20 cellular contexts compared by ENCODE assay signal in the genomic region with DNA sequence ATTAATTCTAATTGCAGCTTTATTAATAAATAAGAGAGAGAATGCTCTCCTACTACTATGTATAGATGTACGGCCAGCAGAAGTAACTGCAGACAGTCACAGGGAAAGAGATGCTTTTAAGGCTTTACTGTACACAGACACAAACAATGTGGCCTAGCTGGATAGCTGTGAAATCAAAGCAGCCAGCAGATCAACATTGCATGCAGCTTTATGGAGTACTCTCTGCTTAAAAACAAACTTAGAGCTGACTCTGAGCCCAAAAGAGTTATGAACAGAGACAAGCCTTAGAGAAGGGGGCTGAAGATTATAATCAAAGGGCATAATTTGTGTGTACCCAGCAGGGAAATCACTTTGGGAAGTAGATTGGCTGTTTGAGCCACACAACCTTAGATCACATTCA. TPM values are rescaled to one million over a fixed set of nuclear protein-coding genes. Genes with fewer than 3 reads are reported as not detected.
DNase-seq lines count a peak whose midpoint lies in the region; ATAC-seq, FAIRE-seq and TF ChIP-seq lines count a peak whose summit lies in the region.
"Had no signal": no experiment of that assay in that cellular context is flagged by ENCODE, and none has a peak within 500 bp of the region (broad histone marks: within the 10 kb centered on the region; RNA-seq: fewer than 3 reads in every experiment).

No MANE protein-coding gene starts in this region.

- H3K27ac Mint-ChIP-seq in H9 = 0 out of 7 replicates have a peak overlapping the region, but pooled peaks of 2 of the 3 experiments have one; percentile 9 to 46
- peak overlapping the region in 4 of 5 experiments; percentile 27 to 66 (median 47) for H3K27ac Mint-ChIP-seq in brain
- H3K27ac Mint-ChIP-seq: CD14-positive monocyte had no signal

- H3K79me2 ChIP-seq in H9 (ENCODE audit: insufficient read depth, low read length) = no peaks in the 10 kb centered on the region

- H3K23me2 ChIP-seq in H9 (ENCODE audit: insufficient read length, low read depth, low read length, poor library complexity, severe bottlenecking) = no peaks in the 10 kb centered on the region

- no peak overlapping the region for H2BK12ac ChIP-seq in H9 (ENCODE audit: insufficient read length, low read depth, low read length)
- H2BK12ac ChIP-seq in neuronal stem cell (ENCODE audit: low read length) = no peak overlapping the region

- H4K5ac ChIP-seq in H9 (ENCODE audit: insufficient read length, low read depth, low read length) = no peak overlapping the region

- POLR2A ChIA-PET in A549 (lab: Yijun Ruan, JAX) = no interaction called here

- H3K56ac ChIP-seq in H9 (ENCODE audit: insufficient read length, low read depth, low read length) = no peak overlapping the region

- in situ Hi-C loops in ACHN (cut with HindIII; ENCODE audit: low pct_ligation_motif_present, low pct_unique_long_range_greater_than_20kb, low sequenced_read_pairs) = no loop called here

- no peak for FAIRE-seq in A549 (lab: Jason Lieb, UNC)

- H3K27me3 Mint-ChIP-seq in H9 (ENCODE audit: low read depth) (no peaks in the 10 kb centered on the region), brain (no peaks in the 10 kb centered on the region)

- H2BK5ac ChIP-seq in H9 (ENCODE audit: insufficient read length, low read length) = no peak overlapping the region
- no peak overlapping the region for H2BK5ac ChIP-seq in neuronal stem cell (ENCODE audit: low read length)

- no peaks in the 10 kb centered on the region for H3K9me3 ChIP-seq in A549
- no peaks in the 10 kb centered on the region for H3K9me3 ChIP-seq in H9 (ENCODE audit: control insufficient read depth, low read depth, low read length)
- no peaks in the 10 kb centered on the region for H3K9me3 ChIP-seq in neuronal stem cell (replicated peaks in 1 of 2; ENCODE audit: control insufficient read depth in 2 of 2, insufficient read depth in 1 of 2, low read depth in 1 of 2, low read length in 2 of 2)
- H3K9me3 ChIP-seq: HAP-1 had no signal

- H3K4me1 Mint-ChIP-seq in H9 (peaks cover 17 to 23% of the 10 kb centered on the region in 2 experiments), brain (peaks cover 22% of the 10 kb centered on the region)
- H3K4me1 Mint-ChIP-seq: CD14-positive monocyte had no signal

- peak in 1 of 2 experiments; percentile 2 for DNase-seq in A549 (ENCODE audit: low read depth in 1 of 2, low spot score in 1 of 2)
- no peak for DNase-seq in H9
- no peak for DNase-seq in neuronal stem cell (ENCODE audit: low spot score)
- no peak for DNase-seq in ACHN
- no peak for DNase-seq in sciatic nerve (ENCODE audit: low spot score)
- DNase-seq in LoVo (ENCODE audit: low spot score) = no peak
- DNase-seq: AML-193, GDM1, NCI-H1436, NCI-H2029, NCI-H510A treated with DMSO at 0.1 percent for 48 hours, PC-9, SW 1271 had no signal

- no peak overlapping the region for H2AFZ ChIP-seq in H9 (ENCODE audit: low read length)
- H2AFZ ChIP-seq in neuronal stem cell (ENCODE audit: low read length) = peak overlapping the region; percentile 64
- H2AFZ ChIP-seq: PC-9 had no signal

- H3K18ac ChIP-seq in H9 (ENCODE audit: insufficient read length, low read depth, low read length) = no peak overlapping the region
- no peak overlapping the region for H3K18ac ChIP-seq in neuronal stem cell (ENCODE audit: low read length)

- intact Hi-C loops in sciatic nerve (cut with DNase I) = no loop called here

- TF ChIP-seq EP300 in A549 (IDR thresholded peaks at IDR 0.05) = no peak

- no peak overlapping the region for H3K4ac ChIP-seq in H9 (ENCODE audit: low read depth, low read length)
- H3K4ac ChIP-seq in neuronal stem cell (ENCODE audit: low read length) = no peak overlapping the region

- no peaks in the 10 kb centered on the region for H3K36me3 ChIP-seq in neuronal stem cell (replicated peaks in 1 of 2; ENCODE audit: control insufficient read depth in 2 of 2, insufficient read depth in 2 of 2, low read length in 2 of 2)
- H3K36me3 ChIP-seq: HAP-1 had no signal

- H3K14ac ChIP-seq in H9 (ENCODE audit: insufficient read depth, low read length) (no peak overlapping the region), neuronal stem cell (ENCODE audit: low read length) (no peak overlapping the region)

- H3K79me1 ChIP-seq in H9 (ENCODE audit: insufficient read depth, low read depth, low read length, poor library complexity, severe bottlenecking) = no peaks in the 10 kb centered on the region
- no peaks in the 10 kb centered on the region for H3K79me1 ChIP-seq in neuronal stem cell (ENCODE audit: low read depth, low read length)

- H3K4me2 ChIP-seq in A549 = no peak overlapping the region
- H3K4me2 ChIP-seq in H9 (ENCODE audit: insufficient read depth, insufficient read length, low read length) = no peak overlapping the region
- H3K4me2 ChIP-seq in neuronal stem cell (ENCODE audit: insufficient read depth, low read length, poor library complexity, severe bottlenecking) = no peak overlapping the region
- H3K4me2 ChIP-seq: KMS-11, PC-9 had no signal

- H4K20me1 ChIP-seq in H9 (ENCODE audit: control insufficient read depth, insufficient read depth, insufficient read length) = no peaks in the 10 kb centered on the region

- H2BK120ac ChIP-seq in H9 (ENCODE audit: low read depth, low read length, poor library complexity, severe bottlenecking) (no peak overlapping the region), neuronal stem cell (ENCODE audit: low read depth, low read length) (no peak overlapping the region)

- H2AK5ac ChIP-seq in H9 (ENCODE audit: insufficient read length, low read length) (no peak overlapping the region), neuronal stem cell (ENCODE audit: low read depth, low read length) (no peak overlapping the region)

- no peak for TF ChIP-seq POLR2A in A549 (IDR thresholded peaks at IDR 0.05; ENCODE audit: low read length)

- no peak overlapping the region for H2BK20ac ChIP-seq in H9 (ENCODE audit: low read depth, low read length, poor library complexity, severe bottlenecking)

- no peak for TF ChIP-seq RAD21 in A549 (conservative IDR thresholded peaks at IDR 0.05 in 1 of 2, IDR thresholded peaks at IDR 0.05 in 1 of 2)

- TF ChIP-seq CTCF in A549 (IDR thresholded peaks at IDR 0.05) = no peak
- TF ChIP-seq CTCF in H9 (conservative IDR thresholded peaks at IDR 0.05) = no peak
- no peak for TF ChIP-seq CTCF in brain (conservative IDR thresholded peaks at IDR 0.05)

- ATAC-seq in A549 (peak in 1 of 2 experiments; percentile 52; a peak in 2 of 6 replicates), sciatic nerve (no peak)

- H3K4me3 Mint-ChIP-seq in H9 (no peak overlapping the region), brain (peak overlapping the region in 1 of 5 experiments; percentile 16)
- H3K4me3 Mint-ChIP-seq: CD14-positive monocyte had no signal

- H3K9ac ChIP-seq in H9 (ENCODE audit: extremely low read depth, insufficient read length, low read length) (no peak overlapping the region), neuronal stem cell (ENCODE audit: low read depth, low read length, poor library complexity) (no peak overlapping the region)
- H3K9ac ChIP-seq: KMS-11 had no signal

- H3T11ph ChIP-seq in H9 (ENCODE audit: low read length) = no peak overlapping the region

- H3K27me3 ChIP-seq in H9 (ENCODE audit: insufficient read depth, low read length) (no peaks in the 10 kb centered on the region), neuronal stem cell (ENCODE audit: control insufficient read depth in 3 of 3, insufficient read depth in 3 of 3, low read depth in 1 of 3, low read length in 3 of 3) (no peaks in the 10 kb centered on the region)

- CTCF ChIA-PET in A549 (lab: Yijun Ruan, JAX) = no interaction called here

- H4K91ac ChIP-seq in H9 (ENCODE audit: insufficient read length, low read depth, low read length) (no peak overlapping the region), neuronal stem cell (ENCODE audit: low read depth, low read length, poor library complexity) (no peak overlapping the region)

- no peak overlapping the region for H3K4me3 ChIP-seq in A549
- H3K4me3 ChIP-seq in neuronal stem cell (ENCODE audit: low read length in 2 of 2) = no peak overlapping the region
- H3K4me3 ChIP-seq: HAP-1, PC-9 had no signal

- 65% methylated on average over 1 of the region's 1 CpG for WGBS in A549 (ENCODE audit: missing lambda C conversion rate)
- no CpG with 5 or more reads among the region's 1 CpG for WGBS in H9 (ENCODE audit: extremely low coverage, insufficient read length, low lambda C conversion rate)
- no CpG with 5 or more reads among the region's 1 CpG for WGBS in neuronal stem cell (ENCODE audit: extremely low coverage in 2 of 2, insufficient read length in 2 of 2, insufficient replicate concordance in 1 of 2), 2 donors

- H3K27ac ChIP-seq in A549 = peak overlapping the region; percentile 1 to 40; a peak in 2 of 6 replicates
- H3K27ac ChIP-seq in H9 (ENCODE audit: insufficient read length, low read depth, low read length) = no peak overlapping the region
- H3K27ac ChIP-seq in neuronal stem cell (replicated peaks; ENCODE audit: low read length) = no peak overlapping the region
- H3K27ac ChIP-seq: KMS-11, PC-9, RWPE1 had no signal

- no peaks in the 10 kb centered on the region for H3K9me3 Mint-ChIP-seq in H9
- no peaks in the 10 kb centered on the region for H3K9me3 Mint-ChIP-seq in brain
- H3K9me3 Mint-ChIP-seq: CD14-positive monocyte had no signal

- H4K8ac ChIP-seq in H9 (replicated peaks; ENCODE audit: insufficient read length, low read depth, low read length) = no peak overlapping the region
- no peak overlapping the region for H4K8ac ChIP-seq in neuronal stem cell (ENCODE audit: low read depth, low read length)

- no peak overlapping the region for H2BK15ac ChIP-seq in H9 (ENCODE audit: low read depth, low read length)
- H2BK15ac ChIP-seq in neuronal stem cell (ENCODE audit: low read length) = no peak overlapping the region

- peaks cover 18% of the 10 kb centered on the region; the same call in 2 of the 3 replicates for H3K4me1 ChIP-seq in A549
- H3K4me1 ChIP-seq in H9 (ENCODE audit: insufficient read depth, low read length) = no peaks in the 10 kb centered on the region
- H3K4me1 ChIP-seq in neuronal stem cell (ENCODE audit: control insufficient read depth in 2 of 2, insufficient read depth in 1 of 2, low read depth in 1 of 2, low read length in 2 of 2) = no peaks in the 10 kb centered on the region

- H3K23ac ChIP-seq in H9 (ENCODE audit: insufficient read length, low read depth, low read length) (no peak overlapping the region), neuronal stem cell (ENCODE audit: low read depth, low read length, poor library complexity) (no peak overlapping the region)

- H3K36me3 Mint-ChIP-seq in H9 (ENCODE audit: insufficient read depth in 1 of 3, low read depth in 3 of 3) (no peaks in the 10 kb centered on the region), brain (no peaks in the 10 kb centered on the region)
- H3K36me3 Mint-ChIP-seq: CD14-positive monocyte had no signal

RNA-seq across cellular contexts. Expression of a gene that starts 47.2 kb away (rescaled TPM):
- 0.71 and 0.75 TPM in 2 replicates for polyA plus RNA-seq in A549 (2011; rRNA removed)
- polyA plus RNA-seq in A549 (2012; cell fraction: cytosol; rRNA removed) = 0.66 and 1.0 TPM in 2 replicates
- polyA plus RNA-seq in A549 (2012; cell fraction: nucleus; rRNA removed) = 0.55 and 2.0 TPM in 2 replicates
- 0.05 to 0.11 TPM (median 0.07 TPM) in 3 replicates for polyA plus RNA-seq in A549 (2017; fragmentation: RNase III; extraction: RNeasy Plus Mini Kit Qiagen cat#74134 plus additional on column Dnase treatment)
- 0.88 and 1.8 TPM in 2 replicates for polyA minus RNA-seq in A549 (2011; rRNA and poly(A)+ RNA removed)
- 10.0 and 10.9 TPM in 2 replicates for total RNA-seq in H9 (2021)
- polyA plus RNA-seq in brain (ENCODE audit: insufficient read depth, low read depth, low replicate concordance) = 5.9 TPM
- 3.7 TPM for polyA plus RNA-seq in neuronal stem cell (2013, experiment 1 of 2)
- 3.6 TPM for polyA plus RNA-seq in neuronal stem cell (2013, experiment 2 of 2)
- 60.8 TPM for total RNA-seq in sciatic nerve
- total RNA-seq: HT-29, MCF 10A had no signal
- polyA plus RNA-seq: CD14-positive monocyte had no signal

Comparison
In these comparisons a context has a peak if more than half of its experiments do, and no peak if none do; other contexts are left out.
1. H3K27ac ChIP-seq: peak in A549 (2 of 2); none in H9 (single experiment) and neuronal stem cell (single experiment).